Comparison of ENCODE assay signal across 12 cellular contexts in the genomic region with DNA sequence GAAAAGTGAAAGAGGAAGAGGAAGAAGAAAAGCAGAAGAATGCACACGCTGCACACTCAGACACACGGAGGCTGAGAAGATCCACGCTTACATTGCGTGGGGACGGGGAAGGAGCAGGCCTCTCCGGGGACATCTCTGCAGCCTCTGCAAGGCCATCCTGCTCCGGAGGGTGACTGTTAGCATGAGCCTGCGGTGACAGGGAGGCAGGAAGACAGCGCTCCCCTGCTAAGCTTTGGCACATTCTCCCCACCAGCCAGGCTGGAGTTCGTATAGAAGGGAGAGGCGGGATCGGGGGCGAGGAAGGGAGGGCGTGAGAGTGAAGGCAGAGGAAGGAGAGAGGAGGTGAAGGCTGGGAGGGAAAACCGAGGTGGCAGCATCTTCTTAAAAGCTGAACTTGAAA.
"Had no signal": no experiment of that assay in that cellular context is flagged by ENCODE, and none has a peak within 500 bp of the region (broad histone marks: within the 10 kb centered on the region; RNA-seq: fewer than 3 reads in every experiment).

No MANE protein-coding gene starts in this region.

- H3K4me3 ChIP-seq: ascending aorta, sigmoid colon, suprapubic skin, upper lobe of left lung had no signal

- H3K4me1 ChIP-seq: ascending aorta, sigmoid colon, suprapubic skin, upper lobe of left lung had no signal

- H3K27ac ChIP-seq: ascending aorta, sigmoid colon, suprapubic skin, upper lobe of left lung had no signal

- H3K27me3 ChIP-seq: ascending aorta, upper lobe of left lung had no signal

- H3K36me3 ChIP-seq: ascending aorta, sigmoid colon, suprapubic skin, upper lobe of left lung had no signal

- DNase-seq: activated CD4-positive, alpha-beta T cell treated with anti-CD3 and anti-CD28 coated beads for 1 hour; activated CD4-positive, alpha-beta T cell treated with anti-CD3 and anti-CD28 coated beads, Interleukin-2, amount 50 U/mL, for 48 hours; activated naive CD4-positive, alpha-beta T cell treated with Interleukin-2 at 50 U/mL for 16 hours; activated naive CD8-positive, alpha-beta T cell treated with anti-CD3 and anti-CD28 coated beads, Interleukin-2, amount 50 U/mL, for 24 hours; mammary epithelial cell; natural killer cell; sigmoid colon; stimulated activated CD4-positive, alpha-beta T cell treated with anti-CD3 and anti-CD28 coated beads, Interleukin-12 subunit alpha, Interleukin-12 subunit beta, amount 100 ng/mL, for 4 hours; stimulated activated naive CD8-positive, alpha-beta T cell treated with anti-CD3 and anti-CD28 coated beads, Interleukin-15, Interleukin-2, amounts not matched to agents 100 U/mL and 50 U/mL, for 24 hours had no signal

- ATAC-seq: activated naive CD8-positive, alpha-beta T cell treated with anti-CD3 and anti-CD28 coated beads, Interleukin-2, amount 50 U/mL, for 24 hours; natural killer cell; stimulated activated naive CD8-positive, alpha-beta T cell treated with anti-CD3 and anti-CD28 coated beads, Interleukin-15, Interleukin-2, amounts not matched to agents 100 U/mL and 50 U/mL, for 24 hours had no signal

- H3K9me3 ChIP-seq: ascending aorta, sigmoid colon, suprapubic skin, upper lobe of left lung had no signal
